ENCODE assay signal across 13 cellular contexts in the genomic region with DNA sequence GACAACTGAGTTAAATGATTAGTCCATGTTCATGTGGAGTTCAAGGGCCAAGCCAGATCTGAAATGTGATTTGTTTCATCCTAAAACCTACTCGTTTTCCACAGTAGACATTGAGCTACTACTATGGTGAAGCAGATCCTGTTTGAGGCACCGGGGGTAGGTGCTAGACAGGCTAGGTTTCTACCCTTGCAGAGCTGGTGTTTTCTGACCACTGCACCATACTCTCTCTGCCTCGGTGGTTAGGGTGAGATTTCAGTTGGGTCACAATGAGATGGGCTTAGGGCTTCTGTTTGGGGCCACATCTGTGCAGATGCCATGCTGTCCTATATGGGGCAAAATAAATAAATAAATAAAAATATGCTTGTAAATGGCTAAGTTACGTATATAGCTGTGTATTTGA.
DNase-seq lines count a peak whose midpoint lies in the region; ATAC-seq and TF ChIP-seq lines count a peak whose summit lies in the region.
"Had no signal": no experiment of that assay in that cellular context is flagged by ENCODE, and none has a peak within 500 bp of the region (broad histone marks: within the 10 kb centered on the region; RNA-seq: fewer than 3 reads in every experiment).

No MANE protein-coding gene starts in this region.

- no peaks in the 10 kb centered on the region for H3K9me3 Mint-ChIP-seq in activated naive CD8-positive, alpha-beta T cell treated with anti-CD3 and anti-CD28 coated beads for 36 hours
- H3K9me3 Mint-ChIP-seq in activated naive CD8-positive, alpha-beta T cell treated with anti-CD3 and anti-CD28 coated beads, Interleukin-2, amount 50 U/mL, for 24 hours = no peaks in the 10 kb centered on the region
- H3K9me3 Mint-ChIP-seq in stimulated activated naive CD8-positive, alpha-beta T cell treated with anti-CD3 and anti-CD28 coated beads, Interleukin-15, amount 100 ng/mL, for 72 hours = no peaks in the 10 kb centered on the region
- H3K9me3 Mint-ChIP-seq: CD4-positive, CD25-positive, alpha-beta regulatory T cell had no signal

- no peaks in the 10 kb centered on the region for H3K9me3 ChIP-seq in T-helper 17 cell (ENCODE audit: control insufficient read depth, low read length, poor library complexity, severe bottlenecking)
- H3K9me3 ChIP-seq in ascending aorta = no peaks in the 10 kb centered on the region

- H3K4me3 ChIP-seq in ascending aorta = no peak overlapping the region
- H3K4me3 ChIP-seq: BLaER1 treated with 17β-estradiol and CSF1 and Interleukin-3, amounts not matched to agents 10 nM and 100 nM; GM23248 had no signal

- no peak for TF ChIP-seq CTCF in ascending aorta (IDR thresholded peaks at IDR 0.05)

- H3K4me1 Mint-ChIP-seq in activated naive CD8-positive, alpha-beta T cell treated with anti-CD3 and anti-CD28 coated beads for 36 hours = peaks cover 41% of the 10 kb centered on the region
- H3K4me1 Mint-ChIP-seq in activated naive CD8-positive, alpha-beta T cell treated with anti-CD3 and anti-CD28 coated beads, Interleukin-2, amount 50 U/mL, for 24 hours = peaks cover 39% of the 10 kb centered on the region
- H3K4me1 Mint-ChIP-seq in T-helper 17 cell = peaks cover 20% of the 10 kb centered on the region
- H3K4me1 Mint-ChIP-seq in stimulated activated naive CD8-positive, alpha-beta T cell treated with anti-CD3 and anti-CD28 coated beads, Interleukin-15, amount 100 ng/mL, for 72 hours = peaks cover 49% of the 10 kb centered on the region

- H3K36me3 Mint-ChIP-seq in activated naive CD8-positive, alpha-beta T cell treated with anti-CD3 and anti-CD28 coated beads for 36 hours = peaks cover 63% of the 10 kb centered on the region
- peaks cover 67% of the 10 kb centered on the region for H3K36me3 Mint-ChIP-seq in activated naive CD8-positive, alpha-beta T cell treated with anti-CD3 and anti-CD28 coated beads, Interleukin-2, amount 50 U/mL, for 24 hours (ENCODE audit: low read depth)
- H3K36me3 Mint-ChIP-seq in T-helper 17 cell (ENCODE audit: low read depth) = peaks cover 7% of the 10 kb centered on the region

- no peaks in the 10 kb centered on the region for H3K27me3 Mint-ChIP-seq in activated naive CD8-positive, alpha-beta T cell treated with anti-CD3 and anti-CD28 coated beads for 36 hours
- no peaks in the 10 kb centered on the region for H3K27me3 Mint-ChIP-seq in activated naive CD8-positive, alpha-beta T cell treated with anti-CD3 and anti-CD28 coated beads, Interleukin-2, amount 50 U/mL, for 24 hours
- no peaks in the 10 kb centered on the region for H3K27me3 Mint-ChIP-seq in T-helper 17 cell
- H3K27me3 Mint-ChIP-seq in stimulated activated naive CD8-positive, alpha-beta T cell treated with anti-CD3 and anti-CD28 coated beads, Interleukin-15, amount 100 ng/mL, for 72 hours = no peaks in the 10 kb centered on the region
- H3K27me3 Mint-ChIP-seq: CD4-positive, CD25-positive, alpha-beta regulatory T cell had no signal

- H3K4me1 ChIP-seq in ascending aorta = peaks cover 0 to 1% of the 10 kb centered on the region in 2 donors

- intact Hi-C loops in ascending aorta (cut with DNase I) = no loop called here

- peak overlapping the region; percentile 40 for H3K27ac Mint-ChIP-seq in activated naive CD8-positive, alpha-beta T cell treated with anti-CD3 and anti-CD28 coated beads for 36 hours
- no peak overlapping the region for H3K27ac Mint-ChIP-seq in activated naive CD8-positive, alpha-beta T cell treated with anti-CD3 and anti-CD28 coated beads, Interleukin-2, amount 50 U/mL, for 24 hours
- peak overlapping the region; percentile 14 for H3K27ac Mint-ChIP-seq in T-helper 17 cell
- H3K27ac Mint-ChIP-seq in stimulated activated naive CD8-positive, alpha-beta T cell treated with anti-CD3 and anti-CD28 coated beads, Interleukin-15, amount 100 ng/mL, for 72 hours = no peak overlapping the region

- H3K4me3 Mint-ChIP-seq in activated naive CD8-positive, alpha-beta T cell treated with anti-CD3 and anti-CD28 coated beads for 36 hours = no peak overlapping the region
- no peak overlapping the region for H3K4me3 Mint-ChIP-seq in activated naive CD8-positive, alpha-beta T cell treated with anti-CD3 and anti-CD28 coated beads, Interleukin-2, amount 50 U/mL, for 24 hours
- no peak overlapping the region for H3K4me3 Mint-ChIP-seq in T-helper 17 cell
- H3K4me3 Mint-ChIP-seq in stimulated activated naive CD8-positive, alpha-beta T cell treated with anti-CD3 and anti-CD28 coated beads, Interleukin-15, amount 100 ng/mL, for 72 hours = no peak overlapping the region

- H3K36me3 ChIP-seq in ascending aorta = peaks cover 17 to 67% of the 10 kb centered on the region in 2 donors

- in situ Hi-C loops in G401 (cut with HindIII; ENCODE audit: low sequenced_read_pairs) = no loop called here

- H3K27ac ChIP-seq in ascending aorta = no peak overlapping the region
- H3K27ac ChIP-seq: BLaER1 treated with 17β-estradiol and CSF1 and Interleukin-3, amounts not matched to agents 10 nM and 100 nM; GM23248 had no signal

- no peak for ATAC-seq in activated naive CD8-positive, alpha-beta T cell treated with anti-CD3 and anti-CD28 coated beads, Interleukin-2, amount 50 U/mL, for 24 hours
- ATAC-seq in T-helper 17 cell = no peak
- peak; percentile 68 for ATAC-seq in stimulated activated naive CD8-positive, alpha-beta T cell treated with anti-CD3 and anti-CD28 coated beads, Interleukin-15, amount 100 ng/mL, for 72 hours

- DNase-seq in activated naive CD8-positive, alpha-beta T cell treated with anti-CD3 and anti-CD28 coated beads for 36 hours = no peak
- no peak for DNase-seq in activated naive CD8-positive, alpha-beta T cell treated with anti-CD3 and anti-CD28 coated beads, Interleukin-2, amount 50 U/mL, for 24 hours
- DNase-seq in T-helper 17 cell = no peak
- peak; percentile 24 for DNase-seq in islet precursor cell
- no peak for DNase-seq in stimulated activated naive CD8-positive, alpha-beta T cell treated with anti-CD3 and anti-CD28 coated beads, Interleukin-15, amount 100 ng/mL, for 72 hours
- DNase-seq in ascending aorta (ENCODE audit: low spot score in 2 of 2) = no peak
- no peak for DNase-seq in kidney glomerular epithelial cell (lab: John Stamatoyannopoulos, UW)
- no peak for DNase-seq in G401 (ENCODE audit: low spot score)
- DNase-seq: ACHN; CD4-positive, CD25-positive, alpha-beta regulatory T cell; DMS53; GM23248 had no signal

- no peaks in the 10 kb centered on the region for H3K27me3 ChIP-seq in ascending aorta
- H3K27me3 ChIP-seq: BLaER1 treated with 17β-estradiol and CSF1 and Interleukin-3, amounts not matched to agents 10 nM and 100 nM had no signal

Comparison
In these comparisons a context has a peak if more than half of its experiments do, and no peak if none do; other contexts are left out.
1. H3K27ac Mint-ChIP-seq: peak in activated naive CD8-positive, alpha-beta T cell treated with anti-CD3 and anti-CD28 coated beads for 36 hours (single experiment) and T-helper 17 cell (single experiment); none in activated naive CD8-positive, alpha-beta T cell treated with anti-CD3 and anti-CD28 coated beads, Interleukin-2, amount 50 U/mL, for 24 hours (single experiment) and stimulated activated naive CD8-positive, alpha-beta T cell treated with anti-CD3 and anti-CD28 coated beads, Interleukin-15, amount 100 ng/mL, for 72 hours (0 of 2).